In genomic region chr6:25816252-25816651, GRCh38 we compare ENCODE assay signal across 2 cellular contexts.
TF ChIP-seq lines count a peak whose summit lies in the region.

No MANE protein-coding gene starts in this region.

TF ChIP-seq in GM23338, 12 proteins besides CTCF, POLR2A, EP300 and RAD21:
- TF ChIP-seq ZNF462 (CRISPR knock-in tag; IDR thresholded peaks at IDR 0.05) (peak; percentile 32; the same call in 1 of the 2 replicates), REST (IDR thresholded peaks at IDR 0.05; ENCODE audit: unreplicated experiment) (no peak)

TF ChIP-seq in WTC11, 78 proteins besides CTCF, POLR2A, EP300 and RAD21 (continued from another document):
- no peak for TF ChIP-seq ZNF512 (CRISPR knock-in tag; IDR thresholded peaks at IDR 0.05; ENCODE audit: borderline replicate concordance)
- TF ChIP-seq HMGA2 (CRISPR knock-in tag; IDR thresholded peaks at IDR 0.05), result no peak
- no peak for TF ChIP-seq IRF1 (CRISPR knock-in tag; IDR thresholded peaks at IDR 0.05)
- TF ChIP-seq FOXJ3 (CRISPR knock-in tag; IDR thresholded peaks at IDR 0.05; ENCODE audit: borderline replicate concordance), result no peak
- no peak for TF ChIP-seq ZMAT4 (CRISPR knock-in tag; IDR thresholded peaks at IDR 0.05)
- TF ChIP-seq TP53 (CRISPR knock-in tag; IDR thresholded peaks at IDR 0.05), result no peak
- no peak for TF ChIP-seq ZNF423 (CRISPR knock-in tag; IDR thresholded peaks at IDR 0.05)
- no peak for TF ChIP-seq ERG (CRISPR knock-in tag; IDR thresholded peaks at IDR 0.05)
